23 cellular contexts compared by ENCODE assay signal in the genomic region with DNA sequence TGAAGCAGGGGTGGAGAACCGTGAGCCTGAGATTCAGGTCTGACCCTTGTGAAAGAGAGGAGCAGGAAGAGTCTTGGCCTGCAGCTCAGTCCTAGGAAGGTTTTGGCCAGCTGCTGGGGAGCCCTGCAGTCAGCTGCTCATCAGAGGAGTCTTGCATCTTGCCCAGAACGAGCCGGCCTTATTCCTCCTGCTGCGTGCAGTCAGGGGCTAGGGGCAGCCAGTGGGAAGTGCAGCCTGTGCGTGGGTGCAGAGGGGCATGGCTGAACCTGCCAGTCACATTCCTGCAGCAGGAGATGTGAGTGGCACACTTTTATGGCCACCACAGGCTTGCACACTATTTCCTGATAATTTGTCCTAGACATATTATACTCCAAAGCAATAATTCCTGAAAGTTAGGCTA.
"Had no signal": no experiment of that assay in that cellular context is flagged by ENCODE, and none has a peak within 500 bp of the region (broad histone marks: within the 10 kb centered on the region; RNA-seq: fewer than 3 reads in every experiment).

No MANE protein-coding gene starts in this region.

- ATAC-seq: esophagus mucosa; gastroesophageal sphincter; lower lobe of right lung; psoas muscle; right lobe of liver; stimulated activated memory B cell treated with anti-CD40 and anti-IgM and Interleukin-4, amounts not matched to agents 10 μg/mL and 1 μg/mL and 100 μg/mL, for 72 hours had no signal

- H3K36me3 Mint-ChIP-seq: immature natural killer cell; naive B cell; stimulated activated memory B cell treated with anti-CD40 and anti-IgM and Interleukin-4, amounts not matched to agents 10 μg/mL and 1 μg/mL and 100 μg/mL, for 72 hours had no signal

- H3K4me3 Mint-ChIP-seq: endodermal cell; immature natural killer cell; naive B cell; nephron; stimulated activated memory B cell treated with anti-CD40 and anti-IgM and Interleukin-4, amounts not matched to agents 10 μg/mL and 1 μg/mL and 100 μg/mL, for 72 hours; stimulated activated naive CD8-positive, alpha-beta T cell treated with anti-CD3 and anti-CD28 coated beads, Interleukin-15, Interleukin-2, amounts not matched to agents 100 ng/mL and 50 ng/mL, for 24 hours had no signal

- H3K4me1 Mint-ChIP-seq: immature natural killer cell; naive B cell; nephron; stimulated activated memory B cell treated with anti-CD40 and anti-IgM and Interleukin-4, amounts not matched to agents 10 μg/mL and 1 μg/mL and 100 μg/mL, for 72 hours had no signal

- H3K4me3 ChIP-seq: colonic mucosa, gastroesophageal sphincter, left ventricle myocardium inferior, lower lobe of right lung, psoas muscle, right lobe of liver, tibial artery, upper lobe of left lung, vagina had no signal

- H3K4me1 ChIP-seq: colonic mucosa, gastroesophageal sphincter, left ventricle myocardium inferior, lower lobe of right lung, psoas muscle, right lobe of liver, upper lobe of left lung, vagina had no signal

- H3K36me3 ChIP-seq: colonic mucosa, gastroesophageal sphincter, left ventricle myocardium inferior, lower lobe of right lung, right lobe of liver, tibial artery, upper lobe of left lung, vagina had no signal

- H3K9me3 ChIP-seq: colonic mucosa, gastroesophageal sphincter, left ventricle myocardium inferior, lower lobe of right lung, psoas muscle, right lobe of liver, tibial artery, upper lobe of left lung, vagina had no signal

- H3K27me3 ChIP-seq: colonic mucosa, gastroesophageal sphincter, right lobe of liver, tibial artery, upper lobe of left lung, vagina had no signal

- DNase-seq: colonic mucosa; effector CD4-positive, alpha-beta T cell; endodermal cell; glutamatergic neuron; immature natural killer cell; kidney; left cardiac atrium; left ventricle myocardium inferior; lower lobe of right lung; mesendoderm; naive B cell; psoas muscle; retina; right lobe of liver; stimulated activated CD4-positive, alpha-beta T cell treated with anti-CD3 and anti-CD28 coated beads, Interleukin-4, amount 100 ng/mL, for 24 hours; tibial artery had no signal

- H3K27me3 Mint-ChIP-seq: naive B cell; stimulated activated memory B cell treated with anti-CD40 and anti-IgM and Interleukin-4, amounts not matched to agents 10 μg/mL and 1 μg/mL and 100 μg/mL, for 72 hours; stimulated activated naive CD8-positive, alpha-beta T cell treated with anti-CD3 and anti-CD28 coated beads, Interleukin-15, Interleukin-2, amounts not matched to agents 100 ng/mL and 50 ng/mL, for 24 hours had no signal

- H3K27ac ChIP-seq: colonic mucosa, gastroesophageal sphincter, left ventricle myocardium inferior, lower lobe of right lung, psoas muscle, right lobe of liver, tibial artery, upper lobe of left lung, vagina had no signal

- H3K27ac Mint-ChIP-seq: endodermal cell; immature natural killer cell; naive B cell; nephron; stimulated activated memory B cell treated with anti-CD40 and anti-IgM and Interleukin-4, amounts not matched to agents 10 μg/mL and 1 μg/mL and 100 μg/mL, for 72 hours; stimulated activated naive CD8-positive, alpha-beta T cell treated with anti-CD3 and anti-CD28 coated beads, Interleukin-15, Interleukin-2, amounts not matched to agents 100 ng/mL and 50 ng/mL, for 24 hours had no signal

- H3K9me3 Mint-ChIP-seq: nephron had no signal
